ENCODE assay signal across 2 cellular contexts in the genomic region with DNA sequence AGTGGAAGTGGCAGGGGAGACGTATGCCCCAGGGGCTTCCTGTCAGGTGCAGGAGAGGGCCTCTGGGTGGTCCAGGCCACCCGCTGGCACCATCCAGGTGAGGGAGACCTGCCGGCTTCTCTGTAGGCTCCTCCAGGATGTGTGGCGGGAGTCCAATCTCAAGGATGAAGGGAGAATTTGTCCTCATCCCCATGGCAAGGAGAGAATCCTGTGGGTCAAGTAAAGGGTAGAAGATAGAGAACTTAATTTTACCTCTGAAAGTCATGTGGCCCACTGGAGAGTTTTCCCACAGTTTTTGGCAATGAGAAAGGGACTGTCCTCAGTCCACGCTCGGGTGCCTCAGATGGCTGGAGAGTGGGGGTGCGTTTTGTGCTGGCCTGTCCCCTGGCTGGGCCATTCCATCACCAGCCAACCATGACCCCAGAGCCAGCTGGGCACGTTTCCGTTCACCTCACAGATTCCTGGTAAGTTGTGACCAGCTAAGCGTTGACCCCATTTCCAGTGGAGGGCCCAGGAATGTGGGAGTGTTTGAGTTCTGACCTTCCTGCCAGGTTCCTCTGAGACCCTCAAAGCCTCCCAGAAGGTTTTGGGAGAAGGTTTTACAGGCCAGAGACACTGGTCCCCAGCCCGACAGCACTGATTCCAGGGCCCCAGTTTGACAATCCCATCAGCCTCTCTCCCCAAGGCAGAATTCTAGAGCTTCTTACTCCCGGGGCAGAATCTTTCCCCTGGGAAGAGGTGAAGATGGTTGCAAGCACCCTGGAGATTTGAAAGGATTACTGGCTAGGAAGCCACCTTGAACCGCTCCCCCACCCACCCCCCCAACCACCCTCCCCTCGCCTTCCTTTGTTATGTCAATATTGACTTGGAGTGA.
TF ChIP-seq lines count a peak whose summit lies in the region.

No MANE protein-coding gene starts in this region.

TF ChIP-seq in GM23338, 12 proteins besides CTCF, POLR2A, EP300 and RAD21 (continued from another document):
- TF ChIP-seq, protein P1, sequence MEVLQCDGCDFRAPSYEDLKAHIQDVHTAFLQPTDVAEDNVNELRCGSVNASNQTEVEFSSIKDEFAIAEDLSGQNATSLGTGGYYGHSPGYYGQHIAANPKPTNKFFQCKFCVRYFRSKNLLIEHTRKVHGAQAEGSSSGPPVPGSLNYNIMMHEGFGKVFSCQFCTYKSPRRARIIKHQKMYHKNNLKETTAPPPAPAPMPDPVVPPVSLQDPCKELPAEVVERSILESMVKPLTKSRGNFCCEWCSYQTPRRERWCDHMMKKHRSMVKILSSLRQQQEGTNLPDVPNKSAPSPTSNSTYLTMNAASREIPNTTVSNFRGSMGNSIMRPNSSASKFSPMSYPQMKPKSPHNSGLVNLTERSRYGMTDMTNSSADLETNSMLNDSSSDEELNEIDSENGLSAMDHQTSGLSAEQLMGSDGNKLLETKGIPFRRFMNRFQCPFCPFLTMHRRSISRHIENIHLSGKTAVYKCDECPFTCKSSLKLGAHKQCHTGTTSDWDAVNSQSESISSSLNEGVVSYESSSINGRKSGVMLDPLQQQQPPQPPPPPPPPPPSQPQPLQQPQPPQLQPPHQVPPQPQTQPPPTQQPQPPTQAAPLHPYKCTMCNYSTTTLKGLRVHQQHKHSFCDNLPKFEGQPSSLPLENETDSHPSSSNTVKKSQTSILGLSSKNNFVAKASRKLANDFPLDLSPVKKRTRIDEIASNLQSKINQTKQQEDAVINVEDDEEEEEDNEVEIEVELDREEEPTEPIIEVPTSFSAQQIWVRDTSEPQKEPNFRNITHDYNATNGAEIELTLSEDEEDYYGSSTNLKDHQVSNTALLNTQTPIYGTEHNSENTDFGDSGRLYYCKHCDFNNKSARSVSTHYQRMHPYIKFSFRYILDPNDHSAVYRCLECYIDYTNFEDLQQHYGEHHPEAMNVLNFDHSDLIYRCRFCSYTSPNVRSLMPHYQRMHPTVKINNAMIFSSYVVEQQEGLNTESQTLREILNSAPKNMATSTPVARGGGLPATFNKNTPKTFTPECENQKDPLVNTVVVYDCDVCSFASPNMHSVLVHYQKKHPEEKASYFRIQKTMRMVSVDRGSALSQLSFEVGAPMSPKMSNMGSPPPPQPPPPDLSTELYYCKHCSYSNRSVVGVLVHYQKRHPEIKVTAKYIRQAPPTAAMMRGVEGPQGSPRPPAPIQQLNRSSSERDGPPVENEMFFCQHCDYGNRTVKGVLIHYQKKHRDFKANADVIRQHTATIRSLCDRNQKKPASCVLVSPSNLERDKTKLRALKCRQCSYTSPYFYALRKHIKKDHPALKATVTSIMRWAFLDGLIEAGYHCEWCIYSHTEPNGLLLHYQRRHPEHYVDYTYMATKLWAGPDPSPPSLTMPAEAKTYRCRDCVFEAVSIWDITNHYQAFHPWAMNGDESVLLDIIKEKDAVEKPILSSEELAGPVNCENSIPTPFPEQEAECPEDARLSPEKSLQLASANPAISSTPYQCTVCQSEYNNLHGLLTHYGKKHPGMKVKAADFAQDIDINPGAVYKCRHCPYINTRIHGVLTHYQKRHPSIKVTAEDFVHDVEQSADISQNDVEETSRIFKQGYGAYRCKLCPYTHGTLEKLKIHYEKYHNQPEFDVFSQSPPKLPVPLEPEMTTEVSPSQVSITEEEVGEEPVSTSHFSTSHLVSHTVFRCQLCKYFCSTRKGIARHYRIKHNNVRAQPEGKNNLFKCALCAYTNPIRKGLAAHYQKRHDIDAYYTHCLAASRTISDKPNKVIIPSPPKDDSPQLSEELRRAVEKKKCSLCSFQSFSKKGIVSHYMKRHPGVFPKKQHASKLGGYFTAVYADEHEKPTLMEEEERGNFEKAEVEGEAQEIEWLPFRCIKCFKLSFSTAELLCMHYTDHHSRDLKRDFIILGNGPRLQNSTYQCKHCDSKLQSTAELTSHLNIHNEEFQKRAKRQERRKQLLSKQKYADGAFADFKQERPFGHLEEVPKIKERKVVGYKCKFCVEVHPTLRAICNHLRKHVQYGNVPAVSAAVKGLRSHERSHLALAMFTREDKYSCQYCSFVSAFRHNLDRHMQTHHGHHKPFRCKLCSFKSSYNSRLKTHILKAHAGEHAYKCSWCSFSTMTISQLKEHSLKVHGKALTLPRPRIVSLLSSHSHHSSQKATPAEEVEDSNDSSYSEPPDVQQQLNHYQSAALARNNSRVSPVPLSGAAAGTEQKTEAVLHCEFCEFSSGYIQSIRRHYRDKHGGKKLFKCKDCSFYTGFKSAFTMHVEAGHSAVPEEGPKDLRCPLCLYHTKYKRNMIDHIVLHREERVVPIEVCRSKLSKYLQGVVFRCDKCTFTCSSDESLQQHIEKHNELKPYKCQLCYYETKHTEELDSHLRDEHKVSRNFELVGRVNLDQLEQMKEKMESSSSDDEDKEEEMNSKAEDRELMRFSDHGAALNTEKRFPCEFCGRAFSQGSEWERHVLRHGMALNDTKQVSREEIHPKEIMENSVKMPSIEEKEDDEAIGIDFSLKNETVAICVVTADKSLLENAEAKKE (CRISPR knock-in tag; IDR thresholded peaks at IDR 0.05): no peak
- TF ChIP-seq, protein P2, sequence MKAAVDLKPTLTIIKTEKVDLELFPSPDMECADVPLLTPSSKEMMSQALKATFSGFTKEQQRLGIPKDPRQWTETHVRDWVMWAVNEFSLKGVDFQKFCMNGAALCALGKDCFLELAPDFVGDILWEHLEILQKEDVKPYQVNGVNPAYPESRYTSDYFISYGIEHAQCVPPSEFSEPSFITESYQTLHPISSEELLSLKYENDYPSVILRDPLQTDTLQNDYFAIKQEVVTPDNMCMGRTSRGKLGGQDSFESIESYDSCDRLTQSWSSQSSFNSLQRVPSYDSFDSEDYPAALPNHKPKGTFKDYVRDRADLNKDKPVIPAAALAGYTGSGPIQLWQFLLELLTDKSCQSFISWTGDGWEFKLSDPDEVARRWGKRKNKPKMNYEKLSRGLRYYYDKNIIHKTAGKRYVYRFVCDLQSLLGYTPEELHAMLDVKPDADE (IDR thresholded peaks at IDR 0.05): no peak
TF ChIP-seq in GM23338: peak in this region for 0.

TF ChIP-seq in WTC11, 78 proteins besides CTCF, POLR2A, EP300 and RAD21 (continued from another document):
- TF ChIP-seq, protein P3, sequence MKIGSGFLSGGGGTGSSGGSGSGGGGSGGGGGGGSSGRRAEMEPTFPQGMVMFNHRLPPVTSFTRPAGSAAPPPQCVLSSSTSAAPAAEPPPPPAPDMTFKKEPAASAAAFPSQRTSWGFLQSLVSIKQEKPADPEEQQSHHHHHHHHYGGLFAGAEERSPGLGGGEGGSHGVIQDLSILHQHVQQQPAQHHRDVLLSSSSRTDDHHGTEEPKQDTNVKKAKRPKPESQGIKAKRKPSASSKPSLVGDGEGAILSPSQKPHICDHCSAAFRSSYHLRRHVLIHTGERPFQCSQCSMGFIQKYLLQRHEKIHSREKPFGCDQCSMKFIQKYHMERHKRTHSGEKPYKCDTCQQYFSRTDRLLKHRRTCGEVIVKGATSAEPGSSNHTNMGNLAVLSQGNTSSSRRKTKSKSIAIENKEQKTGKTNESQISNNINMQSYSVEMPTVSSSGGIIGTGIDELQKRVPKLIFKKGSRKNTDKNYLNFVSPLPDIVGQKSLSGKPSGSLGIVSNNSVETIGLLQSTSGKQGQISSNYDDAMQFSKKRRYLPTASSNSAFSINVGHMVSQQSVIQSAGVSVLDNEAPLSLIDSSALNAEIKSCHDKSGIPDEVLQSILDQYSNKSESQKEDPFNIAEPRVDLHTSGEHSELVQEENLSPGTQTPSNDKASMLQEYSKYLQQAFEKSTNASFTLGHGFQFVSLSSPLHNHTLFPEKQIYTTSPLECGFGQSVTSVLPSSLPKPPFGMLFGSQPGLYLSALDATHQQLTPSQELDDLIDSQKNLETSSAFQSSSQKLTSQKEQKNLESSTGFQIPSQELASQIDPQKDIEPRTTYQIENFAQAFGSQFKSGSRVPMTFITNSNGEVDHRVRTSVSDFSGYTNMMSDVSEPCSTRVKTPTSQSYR (CRISPR knock-in tag; IDR thresholded peaks at IDR 0.05): no peak
